ENCODE assay signal across 21 cellular contexts in the genomic region with DNA sequence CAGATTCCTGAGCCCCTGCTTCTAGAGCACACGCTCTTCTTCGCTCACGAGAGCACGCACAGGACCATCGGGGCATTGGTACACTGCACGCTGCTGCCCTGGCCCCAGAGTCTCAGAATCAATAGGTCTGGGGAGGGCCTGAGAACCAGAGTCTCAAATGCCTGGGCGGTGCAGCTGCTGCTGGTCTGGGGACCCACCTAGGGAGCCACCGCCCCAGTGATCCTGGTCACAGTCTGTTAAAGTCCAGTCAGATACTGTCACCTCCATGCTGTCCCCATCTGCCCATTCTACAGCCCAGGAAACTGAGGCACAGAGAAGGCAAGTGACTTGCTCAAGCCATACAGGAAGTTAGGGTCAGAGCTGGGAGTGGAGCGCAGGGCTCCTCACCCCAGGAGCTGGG. TPM values are rescaled to one million over a fixed set of nuclear protein-coding genes. Genes with fewer than 3 reads are reported as not detected.
A peak's percentile ranks its signal among the peaks of the same experiment; 100 is the strongest.
DNase-seq lines count a peak whose midpoint lies in the region; ATAC-seq and TF ChIP-seq lines count a peak whose summit lies in the region.
"Had no signal": no experiment of that assay in that cellular context is flagged by ENCODE, and none has a peak within 500 bp of the region (broad histone marks: within the 10 kb centered on the region; RNA-seq: fewer than 3 reads in every experiment).

No MANE protein-coding gene starts in this region.

- TF ChIP-seq POLR2A in suprapubic skin (IDR thresholded peaks at IDR 0.05): no peak

- WGBS in suprapubic skin: 73% methylated on average over 7 of the region's 9 CpGs

- no peak overlapping the region for H3K27ac ChIP-seq in RWPE2 (ENCODE audit: poor library complexity, severe bottlenecking)
- H3K27ac ChIP-seq in coronary artery: no peak overlapping the region
- H3K27ac ChIP-seq in lower lobe of right lung: peak overlapping the region; percentile 8
- peak overlapping the region; percentile 28 for H3K27ac ChIP-seq in suprapubic skin
- H3K27ac ChIP-seq: body of pancreas, esophagus muscularis mucosa, KMS-11, PC-9 had no signal

- H3K36me3 ChIP-seq in RWPE2 (ENCODE audit: low read depth) (no peaks in the 10 kb centered on the region), lower lobe of right lung (no peaks in the 10 kb centered on the region), suprapubic skin (no peaks in the 10 kb centered on the region)
- H3K36me3 ChIP-seq: ovary, tibial nerve had no signal

- no peak overlapping the region for H3K4me3 Mint-ChIP-seq in nephron progenitor cell

- H3K27me3 Mint-ChIP-seq in nephron progenitor cell (ENCODE audit: low read depth, poor library complexity): peaks cover 7% of the 10 kb centered on the region

- no peak for TF ChIP-seq EP300 in suprapubic skin (IDR thresholded peaks at IDR 0.05)

- intact Hi-C loops in lower lobe of right lung (cut with DNase I): no loop called here

- peaks cover 52% of the 10 kb centered on the region for H3K4me1 Mint-ChIP-seq in nephron progenitor cell

- no peak overlapping the region for H3K4me3 ChIP-seq in RWPE2 (ENCODE audit: severe bottlenecking)
- peak overlapping the region; percentile 11 for H3K4me3 ChIP-seq in coronary artery
- H3K4me3 ChIP-seq in lower lobe of right lung: no peak overlapping the region
- H3K4me3 ChIP-seq in suprapubic skin: no peak overlapping the region
- H3K4me3 ChIP-seq: body of pancreas, ovary, PC-9, tibial nerve had no signal

- ATAC-seq in RWPE2 (ENCODE audit: low read depth) (no peak), lower lobe of right lung (no peak), GM19023 (IDR thresholded peaks at IDR 0.05; ENCODE audit: unreplicated experiment) (no peak)
- ATAC-seq: body of pancreas had no signal

- H3K27ac Mint-ChIP-seq in nephron progenitor cell: no peak overlapping the region

- no peaks in the 10 kb centered on the region for H3K9me3 Mint-ChIP-seq in nephron progenitor cell

- H3K9me3 ChIP-seq in RWPE2 (ENCODE audit: severe bottlenecking) (no peaks in the 10 kb centered on the region), lower lobe of right lung (no peaks in the 10 kb centered on the region), suprapubic skin (no peaks in the 10 kb centered on the region)
- H3K9me3 ChIP-seq: body of pancreas, esophagus muscularis mucosa, ovary, tibial nerve had no signal

- TF ChIP-seq CTCF in RWPE2 (IDR thresholded peaks at IDR 0.05; ENCODE audit: poor library complexity, severe bottlenecking) (no peak), coronary artery (IDR thresholded peaks at IDR 0.05) (no peak), lower lobe of right lung (IDR thresholded peaks at IDR 0.05) (no peak), suprapubic skin (IDR thresholded peaks at IDR 0.05) (no peak), nephron progenitor cell (IDR thresholded peaks at IDR 0.05) (no peak)

- H3K36me3 Mint-ChIP-seq in nephron progenitor cell (ENCODE audit: low read depth): no peaks in the 10 kb centered on the region

- DNase-seq in RWPE2 (ENCODE audit: low spot score) (peak; percentile 13), coronary artery (ENCODE audit: low spot score) (no peak), lower lobe of right lung (peak; percentile 26), suprapubic skin (ENCODE audit: low spot score in 2 of 2) (peak in 1 of 2 donors; percentile 76), nephron progenitor cell (no peak)
- DNase-seq in activated CD8-positive, alpha-beta memory T cell treated with anti-CD3 and anti-CD28 coated beads for 24 hours: no peak
- DNase-seq: activated CD4-positive, alpha-beta T cell treated with anti-CD3 and anti-CD28 coated beads for 48 hours; activated CD8-positive, alpha-beta memory T cell treated with anti-CD3 and anti-CD28 coated beads, Interleukin-2, amount 50 U/mL, for 48 hours; activated naive CD4-positive, alpha-beta T cell treated with Interleukin-2 at 50 U/mL for 16 hours; C1 segment of cervical spinal cord; H7; NCI-H2171 treated with DMSO at 0.1 percent for 48 hours; NCI-H774; PC-9 had no signal

- no peaks in the 10 kb centered on the region for H3K4me1 ChIP-seq in RWPE2 (ENCODE audit: insufficient read depth, poor library complexity, severe bottlenecking)
- H3K4me1 ChIP-seq in lower lobe of right lung: peaks cover 92% of the 10 kb centered on the region
- peaks cover 52% of the 10 kb centered on the region for H3K4me1 ChIP-seq in suprapubic skin
- H3K4me1 ChIP-seq: esophagus muscularis mucosa had no signal

- no peaks in the 10 kb centered on the region for H3K27me3 ChIP-seq in RWPE2 (ENCODE audit: insufficient read depth, poor library complexity, severe bottlenecking)
- no peaks in the 10 kb centered on the region for H3K27me3 ChIP-seq in lower lobe of right lung (ENCODE audit: low read depth)
- H3K27me3 ChIP-seq in suprapubic skin: no peaks in the 10 kb centered on the region
- H3K27me3 ChIP-seq: body of pancreas, dorsolateral prefrontal cortex, esophagus muscularis mucosa, ovary, tibial nerve had no signal

RNA-seq across cellular contexts. Expression of a gene that starts 38.0 kb away (rescaled TPM):
- 34.7 TPM for total RNA-seq in lower lobe of right lung
- 10 to 100 TPM in 2 of 4 donors, 1 to 10 TPM in 2; 8.9 to 17.3 (median 12.8) TPM for total RNA-seq in suprapubic skin

Comparison
In these comparisons a context has a peak if more than half of its experiments do, and no peak if none do; other contexts are left out.
1. DNase-seq: peak in RWPE2 (single experiment) and lower lobe of right lung (single experiment); none in coronary artery (single experiment), activated CD8-positive, alpha-beta memory T cell treated with anti-CD3 and anti-CD28 coated beads for 24 hours (single experiment) and nephron progenitor cell (single experiment).
2. H3K27ac ChIP-seq: peak in lower lobe of right lung (single experiment) and suprapubic skin (single experiment); none in RWPE2 (single experiment) and coronary artery (0 of 2).